ENCODE assay signal across 8 cellular contexts in genomic region chr2:198127627-198128026, GRCh38.
DNase-seq lines count a peak whose midpoint lies in the region; ATAC-seq and TF ChIP-seq lines count a peak whose summit lies in the region.

No MANE protein-coding gene starts in this region.

- intact Hi-C loops in lower lobe of right lung (cut with DNase I): loop anchor here (10.0 kb wide), 1 partner anchor 313 kb away; no protein-coding TSS in a partner anchor

- H3K9me3 ChIP-seq in lower lobe of right lung: no peaks in the 10 kb centered on the region

- DNase-seq in DMS53 treated with DMSO at 0.1 percent for 48 hours (lab: John Stamatoyannopoulos, UW; ENCODE audit: unreplicated experiment) (peak; percentile 66), GM23338 (ENCODE audit: low spot score) (peak; percentile 77), NCI-H1092 treated with DMSO at 0.1 percent for 48 hours (lab: John Stamatoyannopoulos, UW) (peak; percentile 39), dermis blood vessel endothelial cell (peak; percentile 78), lower lobe of right lung (no peak), NCI-H226 (no peak)
- peak; percentile 4 to 56 (median 36) for DNase-seq in stimulated activated naive CD4-positive, alpha-beta T cell (lab: John Stamatoyannopoulos, UW)

- H3K9me3 Mint-ChIP-seq in GM23338: no peaks in the 10 kb centered on the region

- H3K4me3 Mint-ChIP-seq in GM23338: no peak overlapping the region

- peak; percentile 85 to 89 for TF ChIP-seq CTCF in GM23338 (conservative IDR thresholded peaks at IDR 0.05; ENCODE audit: low read depth in 2 of 2)
- TF ChIP-seq CTCF in VCaP (conservative IDR thresholded peaks at IDR 0.05): peak; percentile 81
- TF ChIP-seq CTCF in lower lobe of right lung (IDR thresholded peaks at IDR 0.05): peak; percentile 65

- H3K36me3 ChIP-seq in GM23338 (ENCODE audit: insufficient read depth): no peaks in the 10 kb centered on the region
- H3K36me3 ChIP-seq in lower lobe of right lung: no peaks in the 10 kb centered on the region

- H3K4me1 ChIP-seq in GM23338 (ENCODE audit: insufficient read depth) (no peaks in the 10 kb centered on the region), lower lobe of right lung (no peaks in the 10 kb centered on the region)

- no peaks in the 10 kb centered on the region for H3F3A ChIP-seq in GM23338 (replicated peaks; ENCODE audit: low read depth)

- H3K4me2 ChIP-seq in GM23338: no peak overlapping the region

- no peak overlapping the region for H3K27ac ChIP-seq in GM23338 (ENCODE audit: low read depth)
- no peak overlapping the region for H3K27ac ChIP-seq in VCaP
- H3K27ac ChIP-seq in lower lobe of right lung: no peak overlapping the region

- ATAC-seq in GM23338 (peak; percentile 81), lower lobe of right lung (peak; percentile 67 to 82)

- no peaks in the 10 kb centered on the region for H3K9me2 ChIP-seq in GM23338 (ENCODE audit: insufficient read depth)

- no peaks in the 10 kb centered on the region for H3K36me3 Mint-ChIP-seq in GM23338 (ENCODE audit: low read depth)

- H4K20me1 ChIP-seq in GM23338 (replicated peaks; ENCODE audit: insufficient read depth): no peaks in the 10 kb centered on the region

- peaks cover 3% of the 10 kb centered on the region for H3K27me3 Mint-ChIP-seq in GM23338 (ENCODE audit: insufficient read depth, low read depth, poor library complexity)

- no peak overlapping the region for H3K27ac Mint-ChIP-seq in GM23338

- H3K79me2 ChIP-seq in GM23338 (replicated peaks; ENCODE audit: insufficient read depth): no peaks in the 10 kb centered on the region

- H3K4me1 Mint-ChIP-seq in GM23338: no peaks in the 10 kb centered on the region

- H3K27me3 ChIP-seq in GM23338 (ENCODE audit: insufficient read depth) (no peaks in the 10 kb centered on the region), lower lobe of right lung (ENCODE audit: low read depth) (no peaks in the 10 kb centered on the region)

- no peak overlapping the region for H2AFZ ChIP-seq in GM23338

- H3K4me3 ChIP-seq in GM23338 (no peak overlapping the region), lower lobe of right lung (no peak overlapping the region)

TF ChIP-seq in GM23338, 12 proteins besides CTCF, POLR2A, EP300 and RAD21:
- TF ChIP-seq, protein P1, sequence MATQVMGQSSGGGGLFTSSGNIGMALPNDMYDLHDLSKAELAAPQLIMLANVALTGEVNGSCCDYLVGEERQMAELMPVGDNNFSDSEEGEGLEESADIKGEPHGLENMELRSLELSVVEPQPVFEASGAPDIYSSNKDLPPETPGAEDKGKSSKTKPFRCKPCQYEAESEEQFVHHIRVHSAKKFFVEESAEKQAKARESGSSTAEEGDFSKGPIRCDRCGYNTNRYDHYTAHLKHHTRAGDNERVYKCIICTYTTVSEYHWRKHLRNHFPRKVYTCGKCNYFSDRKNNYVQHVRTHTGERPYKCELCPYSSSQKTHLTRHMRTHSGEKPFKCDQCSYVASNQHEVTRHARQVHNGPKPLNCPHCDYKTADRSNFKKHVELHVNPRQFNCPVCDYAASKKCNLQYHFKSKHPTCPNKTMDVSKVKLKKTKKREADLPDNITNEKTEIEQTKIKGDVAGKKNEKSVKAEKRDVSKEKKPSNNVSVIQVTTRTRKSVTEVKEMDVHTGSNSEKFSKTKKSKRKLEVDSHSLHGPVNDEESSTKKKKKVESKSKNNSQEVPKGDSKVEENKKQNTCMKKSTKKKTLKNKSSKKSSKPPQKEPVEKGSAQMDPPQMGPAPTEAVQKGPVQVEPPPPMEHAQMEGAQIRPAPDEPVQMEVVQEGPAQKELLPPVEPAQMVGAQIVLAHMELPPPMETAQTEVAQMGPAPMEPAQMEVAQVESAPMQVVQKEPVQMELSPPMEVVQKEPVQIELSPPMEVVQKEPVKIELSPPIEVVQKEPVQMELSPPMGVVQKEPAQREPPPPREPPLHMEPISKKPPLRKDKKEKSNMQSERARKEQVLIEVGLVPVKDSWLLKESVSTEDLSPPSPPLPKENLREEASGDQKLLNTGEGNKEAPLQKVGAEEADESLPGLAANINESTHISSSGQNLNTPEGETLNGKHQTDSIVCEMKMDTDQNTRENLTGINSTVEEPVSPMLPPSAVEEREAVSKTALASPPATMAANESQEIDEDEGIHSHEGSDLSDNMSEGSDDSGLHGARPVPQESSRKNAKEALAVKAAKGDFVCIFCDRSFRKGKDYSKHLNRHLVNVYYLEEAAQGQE (IDR thresholded peaks at IDR 0.05; ENCODE audit: unreplicated experiment): no peak
- TF ChIP-seq ZNF331 (CRISPR knock-in tag; IDR thresholded peaks at IDR 0.05; ENCODE audit: low read depth) (no peak), NANOG (IDR thresholded peaks at IDR 0.05; ENCODE audit: borderline replicate concordance) (no peak), EZH2phosphoT487 (IDR thresholded peaks at IDR 0.05; ENCODE audit: unreplicated experiment) (no peak), CREB1 (CRISPR knock-in tag; IDR thresholded peaks at IDR 0.05; ENCODE audit: low read depth) (no peak), ZNF114 (CRISPR knock-in tag; IDR thresholded peaks at IDR 0.05) (no peak), POLR2AphosphoS5 (IDR thresholded peaks at IDR 0.05; ENCODE audit: low read depth) (no peak)
- TF ChIP-seq, protein P2, sequence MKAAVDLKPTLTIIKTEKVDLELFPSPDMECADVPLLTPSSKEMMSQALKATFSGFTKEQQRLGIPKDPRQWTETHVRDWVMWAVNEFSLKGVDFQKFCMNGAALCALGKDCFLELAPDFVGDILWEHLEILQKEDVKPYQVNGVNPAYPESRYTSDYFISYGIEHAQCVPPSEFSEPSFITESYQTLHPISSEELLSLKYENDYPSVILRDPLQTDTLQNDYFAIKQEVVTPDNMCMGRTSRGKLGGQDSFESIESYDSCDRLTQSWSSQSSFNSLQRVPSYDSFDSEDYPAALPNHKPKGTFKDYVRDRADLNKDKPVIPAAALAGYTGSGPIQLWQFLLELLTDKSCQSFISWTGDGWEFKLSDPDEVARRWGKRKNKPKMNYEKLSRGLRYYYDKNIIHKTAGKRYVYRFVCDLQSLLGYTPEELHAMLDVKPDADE (IDR thresholded peaks at IDR 0.05): no peak

Comparison
In these comparisons a context has a peak if more than half of its experiments do, and no peak if none do; other contexts are left out.
1. DNase-seq: peak in DMS53 treated with DMSO at 0.1 percent for 48 hours (single experiment), GM23338 (single experiment), NCI-H1092 treated with DMSO at 0.1 percent for 48 hours (single experiment), dermis blood vessel endothelial cell (single experiment) and stimulated activated naive CD4-positive, alpha-beta T cell (6 of 6); none in lower lobe of right lung (single experiment) and NCI-H226 (single experiment).
2. Peak in every context shown above with its lines, with median percentiles within 50 percentile points of each other: CTCF ChIP-seq.